8 cellular contexts compared by ENCODE assay signal in genomic region chr10:31031205-31031665, GRCh38. TPM values are rescaled to one million over a fixed set of nuclear protein-coding genes. Genes with fewer than 3 reads are reported as not detected.
A peak's percentile ranks its signal among the peaks of the same experiment; 100 is the strongest.
DNase-seq lines count a peak whose midpoint lies in the region; ATAC-seq and TF ChIP-seq lines count a peak whose summit lies in the region.

No MANE protein-coding gene starts in this region.

- peak overlapping the region; percentile 100 for H3K27ac Mint-ChIP-seq in CD4-positive, alpha-beta T cell

- POLR2A ChIA-PET in CD4-positive, alpha-beta T cell (lab: Charles Lee): interaction anchor here (0.5 to 3.1 kb wide), 24 partner anchors 22 to 1414 kb away, joined by 3 to 66 read pairs (median 4); partner anchors contain the start of genes ARHGAP12, CCDC7, KIF5B and ZEB1

- H3K9me3 ChIP-seq in CD4-positive, alpha-beta T cell (ENCODE audit: control insufficient read depth, low read length): no peaks in the 10 kb centered on the region
- H3K9me3 ChIP-seq in adrenal gland (replicated peaks in 1 of 3) (no peaks in the 10 kb centered on the region), iPS-20b (ENCODE audit: insufficient read depth, low read depth, low read length) (no peaks in the 10 kb centered on the region), stomach smooth muscle (ENCODE audit: control insufficient read depth in 2 of 2, low read length in 2 of 2) (no peaks in the 10 kb centered on the region)

- intact Hi-C loops in CD4-positive, alpha-beta T cell (cut with DNase I, micrococcal nuclease): loop anchor here (2.0 to 10.0 kb wide), 10 partner anchors 52 to 1416 kb away; partner anchors contain the start of genes CCDC7 (in 1 of the 2), KIF5B (in 1 of the 2) and ZEB1 (in 1 of the 2)
- intact Hi-C loops in adrenal gland (cut with DNase I): loop anchor here in 1 of 2 donors (5.0 kb wide), 1 partner anchor 244 kb away; no protein-coding TSS in a partner anchor

- CTCF ChIA-PET in CD4-positive, alpha-beta T cell (lab: Charles Lee): interaction anchor here (0.6 to 1.5 kb wide), 14 partner anchors 12 to 777 kb away, joined by 3 to 7 read pairs (median 3); no protein-coding TSS in a partner anchor

- H3K4me3 ChIP-seq in adrenal gland: peak overlapping the region in 2 of 4 donors; percentile 52 to 77
- peak overlapping the region; percentile 91 for H3K4me3 ChIP-seq in iPS-20b (ENCODE audit: low read length)
- peak overlapping the region; percentile 82 to 89 for H3K4me3 ChIP-seq in stomach smooth muscle (ENCODE audit: low read length in 2 of 2)

- H3K4me3 Mint-ChIP-seq in CD4-positive, alpha-beta T cell: peak overlapping the region; percentile 95

- WGBS in adrenal gland, 4 donors: 3 to 12% (median 5%) methylated on average over 5 to 16 of the region's 16 CpGs

- H3K36me3 ChIP-seq in adrenal gland (replicated peaks in 1 of 2) (no peaks in the 10 kb centered on the region), iPS-20b (ENCODE audit: insufficient read depth, low read depth, low read length) (no peaks in the 10 kb centered on the region), stomach smooth muscle (ENCODE audit: control insufficient read depth in 2 of 2, insufficient read depth in 2 of 2, low read length in 2 of 2) (no peaks in the 10 kb centered on the region)

- H3K9me3 Mint-ChIP-seq in CD4-positive, alpha-beta T cell: no peaks in the 10 kb centered on the region

- TF ChIP-seq CTCF in CD4-positive, alpha-beta T cell (IDR thresholded peaks at IDR 0.05): no peak
- TF ChIP-seq CTCF in adrenal gland (IDR thresholded peaks at IDR 0.05): peak in 1 of 6 experiments; percentile 21

- H3K27ac ChIP-seq in CD4-positive, alpha-beta T cell (ENCODE audit: low read depth, low read length): peak overlapping the region; percentile 91
- H3K27ac ChIP-seq in adrenal gland: peak overlapping the region; percentile 94 to 99 (median 96)
- H3K27ac ChIP-seq in iPS-20b (ENCODE audit: low read length): peak overlapping the region; percentile 11
- H3K27ac ChIP-seq in stomach smooth muscle (ENCODE audit: low read length): peak overlapping the region; percentile 99

- H3K4me1 ChIP-seq in adrenal gland (replicated peaks in 1 of 2): peaks cover 0 to 24% of the 10 kb centered on the region in 2 donors
- H3K4me1 ChIP-seq in iPS-20b (ENCODE audit: insufficient read depth, low read length): peaks cover 29% of the 10 kb centered on the region; the same call in 1 of the 2 replicates
- peaks cover 27% of the 10 kb centered on the region for H3K4me1 ChIP-seq in stomach smooth muscle (ENCODE audit: control insufficient read depth, insufficient read depth, low read length)

- peaks cover 9% of the 10 kb centered on the region for H3K36me3 Mint-ChIP-seq in CD4-positive, alpha-beta T cell (ENCODE audit: low read depth)

- DNase-seq in CD4-positive, alpha-beta T cell: no peak
- DNase-seq in adrenal gland (no peak), AG08395 (ENCODE audit: low spot score) (no peak), NCI-H748 treated with DMSO at 0.1 percent for 48 hours (lab: John Stamatoyannopoulos, UW) (no peak)

- peaks cover 18% of the 10 kb centered on the region for H3K4me1 Mint-ChIP-seq in CD4-positive, alpha-beta T cell (ENCODE audit: low read depth)

- H3K27me3 Mint-ChIP-seq in CD4-positive, alpha-beta T cell: no peaks in the 10 kb centered on the region

- no peaks in the 10 kb centered on the region for H3K27me3 ChIP-seq in CD4-positive, alpha-beta T cell (ENCODE audit: control insufficient read depth, insufficient read depth, low read length)
- H3K27me3 ChIP-seq in adrenal gland: no peaks in the 10 kb centered on the region
- peaks cover 28% of the 10 kb centered on the region for H3K27me3 ChIP-seq in iPS-20b (ENCODE audit: insufficient read depth, low read length)
- H3K27me3 ChIP-seq in stomach smooth muscle (ENCODE audit: control insufficient read depth in 1 of 2, insufficient read depth in 2 of 2, low read length in 2 of 2): no peaks in the 10 kb centered on the region

- no peak for TF ChIP-seq POLR2A in adrenal gland (IDR thresholded peaks at IDR 0.05)

- no peak for ATAC-seq in CD4-positive, alpha-beta T cell (ENCODE audit: poor library complexity)
- peak; percentile 74 for ATAC-seq in GM19438 (IDR thresholded peaks at IDR 0.05; ENCODE audit: low read depth, unreplicated experiment)
- ATAC-seq in HG03439 (IDR thresholded peaks at IDR 0.05; ENCODE audit: unreplicated experiment): peak; percentile 87

- peak overlapping the region; percentile 66; the same call in 1 of the 2 replicates for H3K9ac ChIP-seq in iPS-20b (ENCODE audit: low read depth, low read length)
- H3K9ac ChIP-seq in stomach smooth muscle (ENCODE audit: low read length in 2 of 2): peak overlapping the region; percentile 97

RNA-seq across cellular contexts. Expression of gene ZNF438, which starts 0.4 kb away (rescaled TPM):
- 1 to 10 TPM; 1.9 to 2.0 TPM for total RNA-seq in CD4-positive, alpha-beta T cell
- 1 to 10 TPM; 3.6 to 8.3 (median 5.7) TPM for total RNA-seq in adrenal gland
- polyA plus RNA-seq in adrenal gland: 10 to 100 TPM in 1 of 3 donors, 1 to 10 TPM in 2; 4.9 to 15.5 (median 8.7) TPM

Comparison
In these comparisons a context has a peak if more than half of its experiments do, and no peak if none do; other contexts are left out.
1. H3K27ac ChIP-seq: peak in every context shown above with its lines; median percentile 99 in stomach smooth muscle; 96 in adrenal gland; 91 in CD4-positive, alpha-beta T cell; 11 in iPS-20b.